Comparison of ENCODE assay signal across 17 cellular contexts in the genomic region with DNA sequence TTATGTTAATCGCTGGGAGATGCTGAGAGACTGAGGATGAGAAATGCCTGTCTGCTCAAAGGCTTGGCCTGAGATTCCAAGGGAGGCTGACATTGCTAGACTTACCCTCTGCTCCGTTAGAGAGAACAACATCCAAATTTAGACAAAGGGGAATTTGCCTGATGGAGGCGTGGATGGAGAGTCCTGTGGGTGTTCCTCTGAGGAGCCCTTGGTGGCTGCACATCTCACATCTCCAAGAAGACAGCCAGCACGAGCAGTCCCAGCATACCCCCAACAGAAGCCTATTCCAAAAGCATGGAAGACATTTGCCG. TPM values are rescaled to one million over a fixed set of nuclear protein-coding genes. Genes with fewer than 3 reads are reported as not detected.
"Had no signal": no experiment of that assay in that cellular context is flagged by ENCODE, and none has a peak within 500 bp of the region (broad histone marks: within the 10 kb centered on the region; RNA-seq: fewer than 3 reads in every experiment).

No MANE protein-coding gene starts in this region.

- H3K27me3 ChIP-seq: esophagus muscularis mucosa, thyroid gland, uterus had no signal

- H3K36me3 ChIP-seq: cardiac muscle cell, esophagus muscularis mucosa, left ventricle myocardium inferior, thyroid gland, uterus had no signal

- H3K4me1 ChIP-seq: thyroid gland had no signal

- H3K9me3 Mint-ChIP-seq: activated T-helper 17 cell treated with anti-CD3 and anti-CD28 coated beads, Interleukin-2, amount 50 U/mL, for 72 hours; stimulated activated memory B cell treated with anti-CD40 and anti-IgM and Interleukin-4, amounts not matched to agents 10 μg/mL and 1 μg/mL and 100 μg/mL, for 72 hours; T-cell had no signal

- ATAC-seq: activated T-helper 17 cell treated with anti-CD3 and anti-CD28 coated beads, Interleukin-2, amount 50 U/mL, for 72 hours; stimulated activated memory B cell treated with anti-CD40 and anti-IgM and Interleukin-4, amounts not matched to agents 10 μg/mL and 1 μg/mL and 100 μg/mL, for 72 hours; T-cell had no signal

- H3K4me1 Mint-ChIP-seq: activated T-helper 17 cell treated with anti-CD3 and anti-CD28 coated beads, Interleukin-2, amount 50 U/mL, for 72 hours; stimulated activated memory B cell treated with anti-CD40 and anti-IgM and Interleukin-4, amounts not matched to agents 10 μg/mL and 1 μg/mL and 100 μg/mL, for 72 hours; T-cell had no signal

- H3K4me3 ChIP-seq: cardiac muscle cell, esophagus muscularis mucosa, left ventricle myocardium inferior, thyroid gland, uterus had no signal

- H3K27ac ChIP-seq: cardiac muscle cell, esophagus muscularis mucosa, left ventricle myocardium inferior, thyroid gland, uterus had no signal

- H3K4me3 Mint-ChIP-seq: activated T-helper 17 cell treated with anti-CD3 and anti-CD28 coated beads, Interleukin-2, amount 50 U/mL, for 72 hours; stimulated activated memory B cell treated with anti-CD40 and anti-IgM and Interleukin-4, amounts not matched to agents 10 μg/mL and 1 μg/mL and 100 μg/mL, for 72 hours; T-cell had no signal

- H3K36me3 Mint-ChIP-seq: stimulated activated memory B cell treated with anti-CD40 and anti-IgM and Interleukin-4, amounts not matched to agents 10 μg/mL and 1 μg/mL and 100 μg/mL, for 72 hours; T-cell had no signal

- H3K27ac Mint-ChIP-seq: activated T-helper 17 cell treated with anti-CD3 and anti-CD28 coated beads, Interleukin-2, amount 50 U/mL, for 72 hours; stimulated activated memory B cell treated with anti-CD40 and anti-IgM and Interleukin-4, amounts not matched to agents 10 μg/mL and 1 μg/mL and 100 μg/mL, for 72 hours; T-cell had no signal

- H3K9me3 ChIP-seq: esophagus muscularis mucosa, left ventricle myocardium inferior, thyroid gland, uterus had no signal

- DNase-seq: activated CD4-positive, CD25-positive, alpha-beta regulatory T cell treated with anti-CD3 and anti-CD28 coated beads, Interleukin-2, amount 50 U/mL, for 72 hours; activated naive CD4-positive, alpha-beta T cell treated with Interleukin-2 at 50 U/mL for 16 hours; aorta; hippocampal formation; kidney; left ventricle myocardium inferior; midbrain; stimulated activated CD4-positive, alpha-beta T cell treated with anti-CD3 and anti-CD28 coated beads, Interleukin-2, amount 100 ng/mL, for 48 hours; T-cell; T1000; thyroid gland had no signal

RNA-seq across cellular contexts. Expression of a gene that starts 58.1 kb away (rescaled TPM):
- total RNA-seq: activated T-helper 17 cell treated with anti-CD3 and anti-CD28 coated beads, Interleukin-2, amount 50 U/mL, for 72 hours; aorta; cardiac muscle cell; kidney; left ventricle myocardium inferior; myocyte; T-cell; thyroid gland had no signal
- polyA plus RNA-seq: aorta had no signal
